ENCODE assay signal across 8 cellular contexts in the genomic region with DNA sequence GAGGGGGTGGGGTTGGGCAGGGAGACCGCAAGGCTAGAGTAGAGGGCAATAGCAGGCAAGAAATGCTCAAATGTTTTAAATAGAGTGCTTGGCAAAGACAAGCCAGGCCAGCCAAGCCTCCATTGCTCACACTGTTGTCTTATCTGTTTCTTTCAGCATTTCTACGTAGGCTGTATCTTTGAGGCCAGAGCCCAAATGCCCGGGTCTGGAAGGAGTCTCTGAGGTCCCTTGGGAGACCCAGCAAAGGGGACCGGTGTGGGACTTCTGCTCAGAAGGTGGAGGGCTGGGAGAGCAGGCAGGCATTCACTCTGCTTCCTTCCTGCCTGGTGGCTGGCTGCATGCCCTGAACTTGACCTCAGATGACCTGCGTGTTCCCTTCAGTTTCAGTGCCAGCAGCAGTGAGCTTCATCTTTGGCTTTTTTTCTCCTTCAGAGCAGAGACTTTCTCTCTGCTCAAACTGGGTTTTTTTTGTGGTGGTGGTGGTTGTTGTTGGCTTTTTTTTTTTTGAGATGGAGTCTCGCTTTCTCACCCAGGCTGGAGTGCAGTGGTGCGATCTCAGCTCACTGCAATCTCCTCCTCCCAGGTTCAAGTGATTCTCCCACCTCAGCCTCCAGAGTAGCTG. TPM values are rescaled to one million over a fixed set of nuclear protein-coding genes. Genes with fewer than 3 reads are reported as not detected.
A peak's percentile ranks its signal among the peaks of the same experiment; 100 is the strongest.
DNase-seq lines count a peak whose midpoint lies in the region; ATAC-seq, FAIRE-seq and TF ChIP-seq lines count a peak whose summit lies in the region.

No MANE protein-coding gene starts in this region.

- H3K27ac ChIP-seq in pancreas, result peak overlapping the region in 1 of 4 donors; percentile 28

- FAIRE-seq in pancreas (lab: Jason Lieb, UNC), result no peak

- peak; percentile 47 for DNase-seq in DMS 273 treated with DMSO at 0.1 percent for 48 hours (lab: John Stamatoyannopoulos, UW)
- DNase-seq in SKM-1 treated with dmso at 0.1 percent for 144 hours (lab: John Stamatoyannopoulos, UW; ENCODE audit: unreplicated experiment), result peak; percentile 74
- peak; percentile 65 for DNase-seq in dermis blood vessel endothelial cell
- peak; percentile 80 to 90 (median 85) for DNase-seq in pancreas
- no peak for DNase-seq in germinal center (ENCODE audit: low spot score)
- no peak for DNase-seq in EL

- ATAC-seq in GM19372 (IDR thresholded peaks at IDR 0.05; ENCODE audit: low read depth, unreplicated experiment) (peak; percentile 77), HG03442 (IDR thresholded peaks at IDR 0.05; ENCODE audit: unreplicated experiment) (peak; percentile 73), pancreas (peak; percentile 95 to 99 (median 98))

- H3K4me3 ChIP-seq in pancreas, result no peak overlapping the region

- no peaks in the 10 kb centered on the region for H3K36me3 ChIP-seq in pancreas

- no peak for TF ChIP-seq CTCF in pancreas (IDR thresholded peaks at IDR 0.05)

- 21 to 30% methylated on average over 7 of the region's 7 CpGs for WGBS in pancreas, 2 donors

- intact Hi-C loops in pancreas (cut with DNase I), result no loop called here

- H3K4me1 ChIP-seq in pancreas, result peaks cover 6 to 11% (median 9%) of the 10 kb centered on the region in 3 donors

- no peaks in the 10 kb centered on the region for H3K27me3 ChIP-seq in pancreas

- no peaks in the 10 kb centered on the region for H3K9me3 ChIP-seq in pancreas

RNA-seq across cellular contexts. Expression of a gene that starts 13.7 kb away (rescaled TPM):
- total RNA-seq in dermis blood vessel endothelial cell (7.0 and 8.7 TPM in 2 replicates), pancreas (1 to 10 TPM; 4.1 to 8.6 (median 4.8) TPM)
- 1 to 10 TPM; 1.5 to 4.4 TPM for polyA plus RNA-seq in pancreas

RNA-seq across cellular contexts. Expression of a gene that starts 44.3 kb away (rescaled TPM):
- 36.4 and 44.9 TPM in 2 replicates for total RNA-seq in dermis blood vessel endothelial cell
- 10 to 100 TPM; 13.1 to 19.3 (median 15.2) TPM for total RNA-seq in pancreas
- 10 to 100 TPM; 30.6 to 47.0 TPM for polyA plus RNA-seq in pancreas

Comparison
In these comparisons a context has a peak if more than half of its experiments do, and no peak if none do; other contexts are left out.
1. DNase-seq: peak in DMS 273 treated with DMSO at 0.1 percent for 48 hours (single experiment), SKM-1 treated with dmso at 0.1 percent for 144 hours (single experiment), dermis blood vessel endothelial cell (single experiment) and pancreas (6 of 6); none in germinal center (single experiment) and EL (single experiment).
2. Peak in every context shown above with its lines, with median percentiles within 50 percentile points of each other: ATAC-seq.